16 cellular contexts compared by ENCODE assay signal in genomic region chr18:28559511-28559910, GRCh38.
"Had no signal": no experiment of that assay in that cellular context is flagged by ENCODE, and none has a peak within 500 bp of the region (broad histone marks: within the 10 kb centered on the region; RNA-seq: fewer than 3 reads in every experiment).

No MANE protein-coding gene starts in this region.

- H3K27me3 ChIP-seq: hepatocyte, tibial artery had no signal

- H3K9me3 ChIP-seq: tibial artery had no signal

- H3K4me2 ChIP-seq: hepatocyte had no signal

- H3K36me3 ChIP-seq: tibial artery had no signal

- ATAC-seq: activated CD4-positive, alpha-beta T cell treated with anti-CD3 and anti-CD28 coated beads for 36 hours; activated CD8-positive, alpha-beta memory T cell treated with anti-CD3 and anti-CD28 coated beads, Interleukin-2, amount 10 ng/mL, durations not matched to agents 7 days and 5 days; natural killer cell; stimulated activated memory B cell treated with anti-CD40 and anti-IgM and Interleukin-4, amounts not matched to agents 10 μg/mL and 1 μg/mL and 100 μg/mL, for 72 hours had no signal

- H3K4me3 ChIP-seq: hepatocyte, lung, tibial artery had no signal

- H2AFZ ChIP-seq: hepatocyte had no signal

- DNase-seq: activated CD4-positive, alpha-beta memory T cell treated with anti-CD3 and anti-CD28 coated beads for 36 hours; activated CD4-positive, alpha-beta T cell treated with anti-CD3 and anti-CD28 coated beads for 36 hours; activated CD8-positive, alpha-beta memory T cell treated with anti-CD3 and anti-CD28 coated beads, Interleukin-2, amount 10 ng/mL, durations not matched to agents 7 days and 5 days; activated naive CD4-positive, alpha-beta T cell treated with anti-CD3 and anti-CD28 coated beads, Interleukin-2, amount 50 U/mL, for 16 hours; activated T-cell treated with anti-CD3 and anti-CD28 coated beads, Interleukin-2, amount 50 U/mL, for 1 hour; erythroblast; islet precursor cell; natural killer cell; posterior cingulate gyrus; retina; stimulated activated CD4-positive, alpha-beta T cell treated with anti-CD3 and anti-CD28 coated beads, Interleukin-2, amount 100 ng/mL, for 48 hours; T-helper 9 cell; tibial artery had no signal

- H3K27ac ChIP-seq: hepatocyte, tibial artery had no signal

- H3K79me2 ChIP-seq: hepatocyte had no signal

- H3K4me1 ChIP-seq: tibial artery had no signal
